8 cellular contexts compared by ENCODE assay signal in the genomic region with DNA sequence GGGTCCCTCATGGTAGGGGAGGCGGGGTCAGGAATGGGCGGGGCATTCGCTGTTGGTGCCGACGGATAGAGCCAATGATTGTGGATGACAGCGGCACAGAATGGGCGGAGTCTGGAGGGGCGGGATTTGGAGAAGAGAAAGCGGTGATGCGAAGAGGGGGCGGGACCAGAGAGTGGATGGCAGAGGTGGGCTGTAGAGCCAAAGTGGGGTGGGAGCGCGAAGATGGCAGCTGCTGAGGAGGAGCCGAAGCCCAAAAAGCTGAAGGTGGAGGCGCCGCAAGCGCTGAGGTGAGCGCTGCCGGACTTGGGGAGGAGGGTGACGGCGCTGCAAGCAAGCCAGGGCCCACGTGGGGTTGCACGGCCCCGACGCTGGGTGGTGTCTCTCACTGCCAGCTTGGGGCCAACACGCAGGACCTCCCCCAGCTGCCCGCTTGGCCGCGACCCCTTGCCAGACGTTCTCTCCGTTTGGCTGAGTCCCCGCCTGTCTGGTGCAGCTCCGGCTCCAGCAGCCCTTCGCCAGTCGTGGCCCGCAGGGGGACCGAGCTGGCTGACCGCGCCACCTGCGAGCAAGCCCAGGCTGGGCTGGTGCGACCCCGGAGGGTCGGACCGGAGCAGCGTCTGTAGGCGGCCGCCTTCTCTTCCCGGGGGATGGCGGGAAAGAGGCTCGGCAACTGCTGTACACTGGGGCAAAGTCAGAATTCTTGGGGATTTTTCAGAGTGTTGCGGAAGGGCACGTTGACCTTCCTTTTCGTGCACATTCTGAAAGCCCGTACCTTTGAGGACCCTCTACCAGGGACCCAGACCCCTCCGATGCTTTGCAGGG. TPM values are rescaled to one million over a fixed set of nuclear protein-coding genes. Genes with fewer than 3 reads are reported as not detected.
A peak's percentile ranks its signal among the peaks of the same experiment; 100 is the strongest.
DNase-seq lines count a peak whose midpoint lies in the region; ATAC-seq and TF ChIP-seq lines count a peak whose summit lies in the region.

TSS of gene ADK (plus strand) at position 165 of the 822 bp plus-strand sequence. CDS start at position 223, 58 bp downstream.

- DNase-seq in AML-193 (lab: John Stamatoyannopoulos, UW) (peak; percentile 76 to 83), NCI-H524 treated with DMSO at 0.1 percent for 48 hours (lab: John Stamatoyannopoulos, UW) (peak; percentile 41), colonic mucosa (peak; percentile 100), left kidney (ENCODE audit: low read depth, low spot score) (peak; percentile 100)
- DNase-seq in activated CD4-positive, alpha-beta T cell treated with anti-CD3 and anti-CD28 coated beads for 48 hours: peak; percentile 100
- peak; percentile 100 for DNase-seq in stimulated activated CD4-positive, alpha-beta T cell treated with anti-CD3 and anti-CD28 coated beads, Interleukin-2, amount 100 ng/mL, for 24 hours

- ATAC-seq in GM18909 (IDR thresholded peaks at IDR 0.05; ENCODE audit: poor library complexity, unreplicated experiment) (peak; percentile 87), HG03175 (IDR thresholded peaks at IDR 0.05; ENCODE audit: unreplicated experiment) (peak; percentile 86)

- peak within 1 kb of the TSS; percentile 81 to 85 for H3K9ac ChIP-seq in colonic mucosa (ENCODE audit: low read depth in 2 of 2, low read length in 2 of 2)

- no peaks in the 10 kb centered on the region for H3K4me1 ChIP-seq in colonic mucosa

- H3K36me3 ChIP-seq in colonic mucosa: no peaks in the 10 kb centered on the region

- H3K4me3 ChIP-seq in colonic mucosa: peak within 1 kb of the TSS; percentile 82

- intact Hi-C loops in colonic mucosa (cut with DNase I): no loop called here

- TF ChIP-seq CTCF in colonic mucosa (IDR thresholded peaks at IDR 0.05): no peak

- H3K27ac ChIP-seq in colonic mucosa: peak within 1 kb of the TSS; percentile 83

- no peaks in the 10 kb centered on the region for H3K9me3 ChIP-seq in colonic mucosa

- no peaks in the 10 kb centered on the region for H3K27me3 ChIP-seq in colonic mucosa

RNA-seq across cellular contexts. Expression of gene ADK, which starts in this region (rescaled TPM):
- total RNA-seq in colonic mucosa: 10 to 100 TPM; 20.2 to 27.6 TPM

Comparison
In these comparisons a context has a peak if more than half of its experiments do, and no peak if none do; other contexts are left out.
1. Peak in every context shown above with its lines: DNase-seq, ATAC-seq, H3K4me3 ChIP-seq and H3K27ac ChIP-seq.
2. DNase-seq: peak in every context shown above with its lines; median percentile 100 in activated CD4-positive, alpha-beta T cell treated with anti-CD3 and anti-CD28 coated beads for 48 hours; 100 in colonic mucosa; 100 in left kidney; 100 in stimulated activated CD4-positive, alpha-beta T cell treated with anti-CD3 and anti-CD28 coated beads, Interleukin-2, amount 100 ng/mL, for 24 hours; 80 in AML-193; 41 in NCI-H524 treated with DMSO at 0.1 percent for 48 hours.